Comparison of ENCODE assay signal across 23 cellular contexts in genomic region chr12:132391326-132392041, GRCh38.
DNase-seq lines count a peak whose midpoint lies in the region; ATAC-seq, FAIRE-seq and TF ChIP-seq lines count a peak whose summit lies in the region.
"Had no signal": no experiment of that assay in that cellular context is flagged by ENCODE, and none has a peak within 500 bp of the region (broad histone marks: within the 10 kb centered on the region; RNA-seq: fewer than 3 reads in every experiment).

No MANE protein-coding gene starts in this region.

- no peak for FAIRE-seq in HepG2 (lab: Jason Lieb, UNC)

- H3K4me3 ChIP-seq in heart right ventricle (no peak overlapping the region), RWPE2 (ENCODE audit: severe bottlenecking) (no peak overlapping the region), HepG2 (replicated peaks in 1 of 3; ENCODE audit: insufficient read depth in 1 of 3, low read depth in 2 of 3, low read length in 3 of 3) (no peak overlapping the region), sigmoid colon (no peak overlapping the region)
- H3K4me3 ChIP-seq: MG63, SK-N-MC had no signal

- 88 to 89% methylated on average over 40 to 43 of the region's 43 CpGs for WGBS in heart right ventricle, 2 donors
- WGBS in HepG2 (ENCODE audit: low lambda C conversion rate) = 50% methylated on average over 35 of the region's 43 CpGs
- 91% methylated on average over 43 of the region's 43 CpGs for WGBS in sigmoid colon, 2 donors

- H3K27me3 ChIP-seq in heart right ventricle (peaks cover 3 to 70% (median 46%) of the 10 kb centered on the region in 7 donors), RWPE2 (ENCODE audit: insufficient read depth, poor library complexity, severe bottlenecking) (peaks cover 20% of the 10 kb centered on the region), HepG2 (ENCODE audit: control insufficient read depth in 1 of 2, insufficient read depth in 2 of 2, low read length in 2 of 2) (peaks cover 24 to 82% of the 10 kb centered on the region in 2 experiments), sigmoid colon (peaks cover 5 to 68% (median 33%) of the 10 kb centered on the region in 3 donors)

- in situ Hi-C loops in HepG2 (cut with HindIII; ENCODE audit: extremely low pct_ligation_motif_present, low pct_unique_long_range_greater_than_20kb) = no loop called here

- no peak overlapping the region for H3K4me2 ChIP-seq in HepG2 (ENCODE audit: low read depth, low read length)

- DNase-seq in Right ventricle myocardium inferior (ENCODE audit: missing footprints) (peak; percentile 60), heart right ventricle (no peak), RWPE2 (ENCODE audit: low spot score) (peak; percentile 45), HepG2 (ENCODE audit: low spot score) (no peak), sigmoid colon (peak; percentile 62), dermis blood vessel endothelial cell (no peak), hippocampal formation (lab: John Stamatoyannopoulos, UW) (no peak)
- DNase-seq in activated CD4-positive, alpha-beta T cell treated with anti-CD3 and anti-CD28 coated beads for 1 hour = no peak
- DNase-seq: 8988T; C1 segment of cervical spinal cord; CD8-positive, alpha-beta memory T cell; EL; GF-D8; GOT3; MG63; NCI-H1048; NCI-H1417 treated with DMSO at 0.1 percent for 48 hours; NCI-H187; NCI-H446 treated with DMSO at 0.1 percent for 48 hours; NCI-H526 treated with DMSO at 0.1 percent for 48 hours; SHP77 treated with DMSO at 0.1 percent for 48 hours had no signal

- TF ChIP-seq POLR2A in HepG2 (IDR thresholded peaks at IDR 0.05; ENCODE audit: insufficient read depth in 1 of 2, low read depth in 2 of 2, low read length in 2 of 2) (no peak), sigmoid colon (IDR thresholded peaks at IDR 0.05) (no peak)

- TF ChIP-seq RAD21 in HepG2 (CRISPR knock-in tag; IDR thresholded peaks at IDR 0.05) = no peak

- H3K9me3 ChIP-seq in heart right ventricle = no peaks in the 10 kb centered on the region
- H3K9me3 ChIP-seq in RWPE2 (ENCODE audit: severe bottlenecking) = no peaks in the 10 kb centered on the region
- no peaks in the 10 kb centered on the region for H3K9me3 ChIP-seq in HepG2 (ENCODE audit: low read length)
- no peaks in the 10 kb centered on the region for H3K9me3 ChIP-seq in sigmoid colon

- TF ChIP-seq CTCF in heart right ventricle (IDR thresholded peaks at IDR 0.05) (no peak), RWPE2 (IDR thresholded peaks at IDR 0.05; ENCODE audit: poor library complexity, severe bottlenecking) (no peak), HepG2 (CRISPR knock-in tag; IDR thresholded peaks at IDR 0.05) (no peak), sigmoid colon (IDR thresholded peaks at IDR 0.05) (no peak)

- no peaks in the 10 kb centered on the region for H3K36me3 ChIP-seq in heart right ventricle
- H3K36me3 ChIP-seq in RWPE2 (ENCODE audit: low read depth) = no peaks in the 10 kb centered on the region
- H3K36me3 ChIP-seq in HepG2 (replicated peaks in 1 of 2; ENCODE audit: control insufficient read depth in 1 of 2, insufficient read depth in 2 of 2, low read length in 2 of 2) = no peaks in the 10 kb centered on the region
- no peaks in the 10 kb centered on the region for H3K36me3 ChIP-seq in sigmoid colon
- H3K36me3 ChIP-seq: MG63 had no signal

- TF ChIP-seq EP300 in HepG2 (IDR thresholded peaks at IDR 0.05; ENCODE audit: low read depth in 2 of 2, low read length in 2 of 2) (no peak), HepG2 (CRISPR knock-in tag; IDR thresholded peaks at IDR 0.05; ENCODE audit: borderline replicate concordance) (no peak), sigmoid colon (IDR thresholded peaks at IDR 0.05) (no peak)

- H3K9ac ChIP-seq in HepG2 (ENCODE audit: insufficient read depth, low read depth, low read length) = no peak overlapping the region

- BruUV-seq in HepG2 (replicated peaks; lab: Mats Ljungman, UMichigan) = no TSS peak

- intact Hi-C loops in Right ventricle myocardium inferior (cut with DNase I) = no loop called here
- intact Hi-C loops in heart right ventricle (cut with DNase I) = no loop called here
- intact Hi-C loops in HepG2 (cut with micrococcal nuclease; ENCODE audit: unreplicated experiment) = no loop called here
- intact Hi-C loops in sigmoid colon (cut with DNase I) = no loop called here

- POLR2A ChIA-PET in HepG2 (lab: Yijun Ruan, JAX) = no interaction called here

- no peaks in the 10 kb centered on the region for H3K79me2 ChIP-seq in HepG2 (ENCODE audit: insufficient read depth, low read length)

- CTCF ChIA-PET in HepG2 (lab: Yijun Ruan, JAX; ENCODE audit: low intra/inter-chr PET ratio, low total read pairs) = no interaction called here

- H3K27ac ChIP-seq in heart right ventricle (no peak overlapping the region), RWPE2 (ENCODE audit: poor library complexity, severe bottlenecking) (no peak overlapping the region), HepG2 (ENCODE audit: extremely low read length, insufficient read depth, low read length) (no peak overlapping the region), sigmoid colon (no peak overlapping the region)
- H3K27ac ChIP-seq: SK-N-MC had no signal

- ATAC-seq in Right ventricle myocardium inferior = no peak
- no peak for ATAC-seq in heart right ventricle
- no peak for ATAC-seq in RWPE2 (ENCODE audit: low read depth)
- ATAC-seq in HepG2 = no peak
- ATAC-seq: HCT116 had no signal

- peaks cover 5% of the 10 kb centered on the region; the same call in 1 of the 2 replicates for H4K20me1 ChIP-seq in HepG2 (ENCODE audit: insufficient read depth, low read length)

- H3K4me1 ChIP-seq in heart right ventricle (no peaks in the 10 kb centered on the region), RWPE2 (ENCODE audit: insufficient read depth, poor library complexity, severe bottlenecking) (no peaks in the 10 kb centered on the region), HepG2 (ENCODE audit: insufficient read depth, low read length) (no peaks in the 10 kb centered on the region), sigmoid colon (no peaks in the 10 kb centered on the region)

- no peak overlapping the region for H2AFZ ChIP-seq in HepG2 (ENCODE audit: low read length)

TF ChIP-seq in HepG2, 621 proteins besides CTCF, POLR2A, EP300 and RAD21:
- TF ChIP-seq KLF6 (CRISPR knock-in tag; IDR thresholded peaks at IDR 0.05) (no peak), RFX5 (IDR thresholded peaks at IDR 0.05; ENCODE audit: low read depth, low read length) (no peak), ZNF557 (CRISPR knock-in tag; IDR thresholded peaks at IDR 0.05) (no peak), ZFP36 (IDR thresholded peaks at IDR 0.05; ENCODE audit: borderline replicate concordance, low read depth, low read length, partially characterized antibody) (no peak), HNRNPLL (IDR thresholded peaks at IDR 0.05; ENCODE audit: low read depth, low read length, poor library complexity, severe bottlenecking) (no peak), ZNF260 (CRISPR knock-in tag; IDR thresholded peaks at IDR 0.05; ENCODE audit: borderline replicate concordance, low read depth) (no peak)
- TF ChIP-seq, protein P1, sequence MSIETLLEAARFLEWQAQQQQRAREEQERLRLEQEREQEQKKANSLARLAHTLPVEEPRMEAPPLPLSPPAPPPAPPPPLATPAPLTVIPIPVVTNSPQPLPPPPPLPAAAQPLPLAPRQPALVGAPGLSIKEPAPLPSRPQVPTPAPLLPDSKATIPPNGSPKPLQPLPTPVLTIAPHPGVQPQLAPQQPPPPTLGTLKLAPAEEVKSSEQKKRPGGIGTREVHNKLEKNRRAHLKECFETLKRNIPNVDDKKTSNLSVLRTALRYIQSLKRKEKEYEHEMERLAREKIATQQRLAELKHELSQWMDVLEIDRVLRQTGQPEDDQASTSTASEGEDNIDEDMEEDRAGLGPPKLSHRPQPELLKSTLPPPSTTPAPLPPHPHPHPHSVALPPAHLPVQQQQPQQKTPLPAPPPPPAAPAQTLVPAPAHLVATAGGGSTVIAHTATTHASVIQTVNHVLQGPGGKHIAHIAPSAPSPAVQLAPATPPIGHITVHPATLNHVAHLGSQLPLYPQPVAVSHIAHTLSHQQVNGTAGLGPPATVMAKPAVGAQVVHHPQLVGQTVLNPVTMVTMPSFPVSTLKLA (IDR thresholded peaks at IDR 0.05) = peak; percentile 97
TF ChIP-seq in HepG2: peak in this region for 1.

Comparison
In these comparisons a context has a peak if more than half of its experiments do, and no peak if none do; other contexts are left out.
1. DNase-seq: peak in Right ventricle myocardium inferior (single experiment), RWPE2 (single experiment) and sigmoid colon (single experiment); none in heart right ventricle (0 of 2), HepG2 (single experiment), dermis blood vessel endothelial cell (single experiment), hippocampal formation (0 of 2) and activated CD4-positive, alpha-beta T cell treated with anti-CD3 and anti-CD28 coated beads for 1 hour (single experiment).